1 cellular context compared by ENCODE assay signal in genomic region chr10:73772280-73773151, GRCh38.
TF ChIP-seq lines count a peak whose summit lies in the region.

No MANE protein-coding gene starts in this region.

TF ChIP-seq in K562, 482 proteins besides CTCF, POLR2A, EP300 and RAD21 (continued from another document and continues in another):
- TF ChIP-seq MTA1 (IDR thresholded peaks at IDR 0.05; ENCODE audit: borderline replicate concordance) (peak; percentile 96), NFE2 (IDR thresholded peaks at IDR 0.05; ENCODE audit: low read depth) (peak; percentile 7; the same call in 1 of the 2 replicates), ZEB2 (IDR thresholded peaks at IDR 0.05) (peak; percentile 74; the same call in 1 of the 2 replicates), E2F6 (IDR thresholded peaks at IDR 0.05; ENCODE audit: borderline replicate concordance in 1 of 2, extremely low read depth in 1 of 2, insufficient read depth in 1 of 2, insufficient read length in 1 of 2, low read depth in 1 of 2, low read length in 1 of 2, poor library complexity in 1 of 2, severe bottlenecking in 1 of 2) (peak; percentile 28 to 58), ZBED1 (IDR thresholded peaks at IDR 0.05) (peak; percentile 68; the same call in 1 of the 2 replicates), ZNF324 (CRISPR knock-in tag; IDR thresholded peaks at IDR 0.05) (0 out of 2 replicates have a peak, but pooled peaks have one; percentile 7), ZNF395 (CRISPR knock-in tag; IDR thresholded peaks at IDR 0.05) (peak; percentile 78; the same call in 1 of the 2 replicates), RB1 (IDR thresholded peaks at IDR 0.05; ENCODE audit: low read depth) (peak; percentile 87), CREB1 (IDR thresholded peaks at IDR 0.05) (peak; percentile 96), CREB1 (CRISPR knock-in tag; IDR thresholded peaks at IDR 0.05) (peak; percentile 93), HNRNPL (IDR thresholded peaks at IDR 0.05; ENCODE audit: low read depth, low read length) (peak; percentile 70; the same call in 1 of the 2 replicates), HMG20A (CRISPR knock-in tag; conservative IDR thresholded peaks at IDR 0.05) (no peak), HOXB6 (CRISPR knock-in tag; IDR thresholded peaks at IDR 0.05; ENCODE audit: borderline replicate concordance) (0 out of 2 replicates have a peak, but pooled peaks have one; percentile 4), YY1 (IDR thresholded peaks at IDR 0.05; ENCODE audit: borderline replicate concordance in 1 of 3, control insufficient read depth in 1 of 3, extremely low read depth in 1 of 3, insufficient read depth in 3 of 3, insufficient read length in 1 of 3, insufficient replicate concordance in 2 of 3, low read depth in 1 of 3, low read length in 2 of 3) (peak; percentile 44 to 86 (median 81)), ZNF77 (CRISPR knock-in tag; IDR thresholded peaks at IDR 0.05) (peak; percentile 59; the same call in 1 of the 2 replicates), ZBTB17 (CRISPR knock-in tag; IDR thresholded peaks at IDR 0.05) (peak; percentile 93), ZNF561 (CRISPR knock-in tag; conservative IDR thresholded peaks at IDR 0.05) (peak; percentile 42; the same call in 1 of the 2 replicates), CBX3 (IDR thresholded peaks at IDR 0.05; ENCODE audit: borderline replicate concordance in 1 of 2, low read length in 2 of 2) (0 out of 3 replicates have a peak, but pooled peaks of 1 of the 2 experiments have one; percentile 21), TAF9B (IDR thresholded peaks at IDR 0.05; ENCODE audit: partially characterized antibody) (no peak), ETV6 (IDR thresholded peaks at IDR 0.05; ENCODE audit: borderline replicate concordance in 1 of 2, low read depth in 2 of 2, low read length in 1 of 2) (0 out of 4 replicates have a peak, but pooled peaks of 1 of the 2 experiments have one; percentile 21), ETV6 (CRISPR knock-in tag; IDR thresholded peaks at IDR 0.05; ENCODE audit: borderline replicate concordance) (no peak), KLF6 (CRISPR knock-in tag; IDR thresholded peaks at IDR 0.05; ENCODE audit: borderline replicate concordance) (peak; percentile 70; the same call in 1 of the 2 replicates), PATZ1 (CRISPR knock-in tag; IDR thresholded peaks at IDR 0.05; ENCODE audit: borderline replicate concordance) (peak; percentile 79; the same call in 1 of the 2 replicates), RBM25 (IDR thresholded peaks at IDR 0.05; ENCODE audit: low read depth, low read length, severe bottlenecking) (peak; percentile 59), STAT6 (CRISPR knock-in tag; IDR thresholded peaks at IDR 0.05) (peak; percentile 36; the same call in 1 of the 2 replicates), ZNF586 (CRISPR knock-in tag; conservative IDR thresholded peaks at IDR 0.05) (0 out of 2 replicates have a peak, but pooled peaks have one; percentile 21), ZNF695 (CRISPR knock-in tag; IDR thresholded peaks at IDR 0.05) (peak; percentile 33; the same call in 1 of the 2 replicates), HSF4 (CRISPR knock-in tag; IDR thresholded peaks at IDR 0.05; ENCODE audit: borderline replicate concordance) (no peak), SAP30 (IDR thresholded peaks at IDR 0.05; ENCODE audit: borderline replicate concordance, insufficient read depth, low read depth, low read length, poor library complexity, severe bottlenecking) (peak; percentile 46), ELK3 (CRISPR knock-in tag; IDR thresholded peaks at IDR 0.05) (peak; percentile 68; the same call in 1 of the 2 replicates), MYC (IDR thresholded peaks at IDR 0.05; ENCODE audit: low read depth, low read length) (peak; percentile 74), MYC (CRISPR knock-in tag; IDR thresholded peaks at IDR 0.05; ENCODE audit: borderline replicate concordance, low read depth) (peak; percentile 89; the same call in 1 of the 2 replicates), ZNF644 (tag; IDR thresholded peaks at IDR 0.05; ENCODE audit: low read depth) (0 out of 2 replicates have a peak, but pooled peaks have one; percentile 75), ZNF146 (CRISPR knock-in tag; IDR thresholded peaks at IDR 0.05; ENCODE audit: unreplicated experiment) (no peak), BRCA1 (IDR thresholded peaks at IDR 0.05) (no peak), BRCA1 (CRISPR knock-in tag; IDR thresholded peaks at IDR 0.05) (no peak), FIP1L1 (IDR thresholded peaks at IDR 0.05; ENCODE audit: low read depth, low read length, poor library complexity, severe bottlenecking) (peak; percentile 94), ZBTB7A (IDR thresholded peaks at IDR 0.05; ENCODE audit: borderline replicate concordance, control insufficient read depth, low read depth, low read length) (peak; percentile 89; the same call in 1 of the 2 replicates), TCFL5 (CRISPR knock-in tag; conservative IDR thresholded peaks at IDR 0.05) (no peak; the same call in 1 of the 2 replicates), ZNF184 (CRISPR knock-in tag; IDR thresholded peaks at IDR 0.05) (no peak), CHD1 (IDR thresholded peaks at IDR 0.05; ENCODE audit: low read length) (peak; percentile 75), DNMT1 (IDR thresholded peaks at IDR 0.05) (0 out of 2 replicates have a peak, but pooled peaks have one; percentile 91)
- TF ChIP-seq, protein P1, sequence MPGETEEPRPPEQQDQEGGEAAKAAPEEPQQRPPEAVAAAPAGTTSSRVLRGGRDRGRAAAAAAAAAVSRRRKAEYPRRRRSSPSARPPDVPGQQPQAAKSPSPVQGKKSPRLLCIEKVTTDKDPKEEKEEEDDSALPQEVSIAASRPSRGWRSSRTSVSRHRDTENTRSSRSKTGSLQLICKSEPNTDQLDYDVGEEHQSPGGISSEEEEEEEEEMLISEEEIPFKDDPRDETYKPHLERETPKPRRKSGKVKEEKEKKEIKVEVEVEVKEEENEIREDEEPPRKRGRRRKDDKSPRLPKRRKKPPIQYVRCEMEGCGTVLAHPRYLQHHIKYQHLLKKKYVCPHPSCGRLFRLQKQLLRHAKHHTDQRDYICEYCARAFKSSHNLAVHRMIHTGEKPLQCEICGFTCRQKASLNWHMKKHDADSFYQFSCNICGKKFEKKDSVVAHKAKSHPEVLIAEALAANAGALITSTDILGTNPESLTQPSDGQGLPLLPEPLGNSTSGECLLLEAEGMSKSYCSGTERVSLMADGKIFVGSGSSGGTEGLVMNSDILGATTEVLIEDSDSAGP (CRISPR knock-in tag; IDR thresholded peaks at IDR 0.05) = peak; percentile 50; the same call in 1 of the 2 replicates
- TF ChIP-seq, protein P2, sequence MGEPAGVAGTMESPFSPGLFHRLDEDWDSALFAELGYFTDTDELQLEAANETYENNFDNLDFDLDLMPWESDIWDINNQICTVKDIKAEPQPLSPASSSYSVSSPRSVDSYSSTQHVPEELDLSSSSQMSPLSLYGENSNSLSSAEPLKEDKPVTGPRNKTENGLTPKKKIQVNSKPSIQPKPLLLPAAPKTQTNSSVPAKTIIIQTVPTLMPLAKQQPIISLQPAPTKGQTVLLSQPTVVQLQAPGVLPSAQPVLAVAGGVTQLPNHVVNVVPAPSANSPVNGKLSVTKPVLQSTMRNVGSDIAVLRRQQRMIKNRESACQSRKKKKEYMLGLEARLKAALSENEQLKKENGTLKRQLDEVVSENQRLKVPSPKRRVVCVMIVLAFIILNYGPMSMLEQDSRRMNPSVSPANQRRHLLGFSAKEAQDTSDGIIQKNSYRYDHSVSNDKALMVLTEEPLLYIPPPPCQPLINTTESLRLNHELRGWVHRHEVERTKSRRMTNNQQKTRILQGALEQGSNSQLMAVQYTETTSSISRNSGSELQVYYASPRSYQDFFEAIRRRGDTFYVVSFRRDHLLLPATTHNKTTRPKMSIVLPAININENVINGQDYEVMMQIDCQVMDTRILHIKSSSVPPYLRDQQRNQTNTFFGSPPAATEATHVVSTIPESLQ (CRISPR knock-in tag; IDR thresholded peaks at IDR 0.05) = peak; percentile 46
- TF ChIP-seq, protein P3, sequence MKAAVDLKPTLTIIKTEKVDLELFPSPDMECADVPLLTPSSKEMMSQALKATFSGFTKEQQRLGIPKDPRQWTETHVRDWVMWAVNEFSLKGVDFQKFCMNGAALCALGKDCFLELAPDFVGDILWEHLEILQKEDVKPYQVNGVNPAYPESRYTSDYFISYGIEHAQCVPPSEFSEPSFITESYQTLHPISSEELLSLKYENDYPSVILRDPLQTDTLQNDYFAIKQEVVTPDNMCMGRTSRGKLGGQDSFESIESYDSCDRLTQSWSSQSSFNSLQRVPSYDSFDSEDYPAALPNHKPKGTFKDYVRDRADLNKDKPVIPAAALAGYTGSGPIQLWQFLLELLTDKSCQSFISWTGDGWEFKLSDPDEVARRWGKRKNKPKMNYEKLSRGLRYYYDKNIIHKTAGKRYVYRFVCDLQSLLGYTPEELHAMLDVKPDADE (conservative IDR thresholded peaks at IDR 0.05; ENCODE audit: control insufficient read depth, low read depth, low read length) = peak; percentile 73
- TF ChIP-seq, protein P4, sequence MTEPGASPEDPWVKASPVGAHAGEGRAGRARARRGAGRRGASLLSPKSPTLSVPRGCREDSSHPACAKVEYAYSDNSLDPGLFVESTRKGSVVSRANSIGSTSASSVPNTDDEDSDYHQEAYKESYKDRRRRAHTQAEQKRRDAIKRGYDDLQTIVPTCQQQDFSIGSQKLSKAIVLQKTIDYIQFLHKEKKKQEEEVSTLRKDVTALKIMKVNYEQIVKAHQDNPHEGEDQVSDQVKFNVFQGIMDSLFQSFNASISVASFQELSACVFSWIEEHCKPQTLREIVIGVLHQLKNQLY (CRISPR knock-in tag; conservative IDR thresholded peaks at IDR 0.05) = peak; percentile 12 to 77; a peak in 1 of 4 replicates
- TF ChIP-seq, protein P5, sequence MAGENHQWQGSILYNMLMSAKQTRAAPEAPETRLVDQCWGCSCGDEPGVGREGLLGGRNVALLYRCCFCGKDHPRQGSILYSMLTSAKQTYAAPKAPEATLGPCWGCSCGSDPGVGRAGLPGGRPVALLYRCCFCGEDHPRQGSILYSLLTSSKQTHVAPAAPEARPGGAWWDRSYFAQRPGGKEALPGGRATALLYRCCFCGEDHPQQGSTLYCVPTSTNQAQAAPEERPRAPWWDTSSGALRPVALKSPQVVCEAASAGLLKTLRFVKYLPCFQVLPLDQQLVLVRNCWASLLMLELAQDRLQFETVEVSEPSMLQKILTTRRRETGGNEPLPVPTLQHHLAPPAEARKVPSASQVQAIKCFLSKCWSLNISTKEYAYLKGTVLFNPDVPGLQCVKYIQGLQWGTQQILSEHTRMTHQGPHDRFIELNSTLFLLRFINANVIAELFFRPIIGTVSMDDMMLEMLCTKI (IDR thresholded peaks at IDR 0.05; ENCODE audit: partially characterized antibody) = no peak
